17 cellular contexts compared by ENCODE assay signal in genomic region chr3:52132930-52133329, GRCh38.
"Had no signal": no experiment of that assay in that cellular context is flagged by ENCODE, and none has a peak within 500 bp of the region (broad histone marks: within the 10 kb centered on the region; RNA-seq: fewer than 3 reads in every experiment).

No MANE protein-coding gene starts in this region.

- H3K4me3 ChIP-seq: SJCRH30 had no signal

- H3K9me3 ChIP-seq: SJCRH30 had no signal

- H3K4me1 ChIP-seq: SJCRH30 had no signal

- H3K27ac ChIP-seq: SJCRH30 had no signal

- H3K27me3 ChIP-seq: SJCRH30 had no signal

- DNase-seq: KBM-7, MV-4-11, NCI-H1048, NCI-H1105, NCI-H1417, NCI-H1436 treated with DMSO at 0.1 percent for 48 hours, NCI-H1694, NCI-H187 treated with DMSO at 0.1 percent for 48 hours, NCI-H2029 treated with DMSO at 0.1 percent for 48 hours, NCI-H2171 treated with DMSO at 0.1 percent for 48 hours, NCI-H345, NCI-H446 treated with DMSO at 0.1 percent for 48 hours, NCI-H510A treated with DMSO at 0.1 percent for 48 hours, NCI-H526, RPMI8226, SHP77, SJCRH30 had no signal
